1 cellular context compared by ENCODE assay signal in the genomic region with DNA sequence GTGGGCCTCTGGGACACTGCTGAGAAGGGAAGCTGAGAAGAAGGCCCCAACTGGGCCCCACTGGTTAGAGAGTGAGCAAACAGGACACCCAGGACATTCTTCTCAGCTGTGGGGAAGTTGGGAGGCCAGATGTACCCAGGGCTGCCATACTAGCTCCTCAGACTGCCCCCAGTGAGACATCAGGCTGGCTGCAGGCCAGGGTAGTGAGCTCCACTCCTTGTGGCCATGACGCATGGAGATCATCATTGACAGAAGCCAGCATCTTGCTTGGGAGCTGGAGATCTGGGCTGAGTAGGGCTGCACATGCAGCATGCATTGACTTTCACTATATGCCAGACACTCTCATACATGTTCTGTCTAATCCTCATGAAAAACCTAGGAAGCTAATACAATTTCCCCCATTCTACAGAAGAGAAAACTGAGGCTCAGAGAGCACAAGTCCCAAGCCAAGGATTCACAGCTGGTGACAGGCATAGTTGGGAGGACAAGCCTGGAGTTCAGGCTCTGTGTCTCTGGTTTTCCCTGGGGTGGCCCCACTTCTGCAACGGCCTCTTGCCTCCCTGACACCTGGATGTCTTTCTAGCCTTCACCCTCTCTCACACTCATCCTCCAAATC.
TF ChIP-seq lines count a peak whose summit lies in the region.

No MANE protein-coding gene starts in this region.

TF ChIP-seq in H1, 55 proteins besides CTCF, POLR2A, EP300 and RAD21:
- TF ChIP-seq CBX8 (IDR thresholded peaks at IDR 0.05; ENCODE audit: borderline replicate concordance, low read depth, low read length) (no peak), RXRA (IDR thresholded peaks at IDR 0.05; ENCODE audit: insufficient read depth, low read depth, low read length) (no peak), CHD2 (IDR thresholded peaks at IDR 0.05; ENCODE audit: low read length) (no peak), RFX5 (IDR thresholded peaks at IDR 0.05; ENCODE audit: borderline replicate concordance, low read depth, low read length) (no peak), SRF (IDR thresholded peaks at IDR 0.05; ENCODE audit: low read depth, low read length) (no peak), MAFK (IDR thresholded peaks at IDR 0.05; ENCODE audit: low read depth, low read length) (no peak), SP1 (IDR thresholded peaks at IDR 0.05; ENCODE audit: low read depth, low read length) (no peak), YY1 (IDR thresholded peaks at IDR 0.05; ENCODE audit: low read depth, low read length) (no peak), BRCA1 (IDR thresholded peaks at IDR 0.05; ENCODE audit: low read depth, low read length) (no peak), GTF2F1 (IDR thresholded peaks at IDR 0.05; ENCODE audit: borderline replicate concordance, low read depth, low read length) (no peak), EGR1 (IDR thresholded peaks at IDR 0.05; ENCODE audit: borderline replicate concordance, low read depth, low read length) (no peak)
- TF ChIP-seq, protein P1, sequence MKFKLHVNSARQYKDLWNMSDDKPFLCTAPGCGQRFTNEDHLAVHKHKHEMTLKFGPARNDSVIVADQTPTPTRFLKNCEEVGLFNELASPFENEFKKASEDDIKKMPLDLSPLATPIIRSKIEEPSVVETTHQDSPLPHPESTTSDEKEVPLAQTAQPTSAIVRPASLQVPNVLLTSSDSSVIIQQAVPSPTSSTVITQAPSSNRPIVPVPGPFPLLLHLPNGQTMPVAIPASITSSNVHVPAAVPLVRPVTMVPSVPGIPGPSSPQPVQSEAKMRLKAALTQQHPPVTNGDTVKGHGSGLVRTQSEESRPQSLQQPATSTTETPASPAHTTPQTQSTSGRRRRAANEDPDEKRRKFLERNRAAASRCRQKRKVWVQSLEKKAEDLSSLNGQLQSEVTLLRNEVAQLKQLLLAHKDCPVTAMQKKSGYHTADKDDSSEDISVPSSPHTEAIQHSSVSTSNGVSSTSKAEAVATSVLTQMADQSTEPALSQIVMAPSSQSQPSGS (IDR thresholded peaks at IDR 0.05; ENCODE audit: low read length): no peak
